ENCODE assay signal across 1 cellular context in the genomic region with DNA sequence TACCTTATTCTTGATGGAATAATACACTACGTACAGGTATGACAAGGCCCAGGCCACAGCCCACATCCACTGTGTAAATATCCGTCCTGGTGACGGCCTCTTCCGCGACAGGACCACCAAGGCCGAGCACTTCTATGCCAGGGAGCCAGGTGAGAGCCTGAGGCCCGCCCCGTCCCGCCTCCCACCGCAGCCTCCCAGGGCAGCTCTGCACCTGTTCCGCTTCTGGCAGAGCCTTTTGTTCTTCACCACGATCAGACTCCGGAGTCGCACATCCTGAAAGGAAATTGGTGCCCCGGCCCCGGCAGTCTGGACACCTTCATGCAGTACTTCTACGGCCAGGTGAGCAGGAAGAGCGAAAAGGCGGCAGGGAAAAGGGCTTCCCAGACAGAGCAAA.
TF ChIP-seq lines count a peak whose summit lies in the region.

No MANE protein-coding gene starts in this region.

TF ChIP-seq in IMR-90, 13 proteins besides CTCF, POLR2A, EP300 and RAD21:
- TF ChIP-seq RCOR1 (IDR thresholded peaks at IDR 0.05; ENCODE audit: insufficient replicate concordance, low read length): no peak
